ENCODE assay signal across 17 cellular contexts in the genomic region with DNA sequence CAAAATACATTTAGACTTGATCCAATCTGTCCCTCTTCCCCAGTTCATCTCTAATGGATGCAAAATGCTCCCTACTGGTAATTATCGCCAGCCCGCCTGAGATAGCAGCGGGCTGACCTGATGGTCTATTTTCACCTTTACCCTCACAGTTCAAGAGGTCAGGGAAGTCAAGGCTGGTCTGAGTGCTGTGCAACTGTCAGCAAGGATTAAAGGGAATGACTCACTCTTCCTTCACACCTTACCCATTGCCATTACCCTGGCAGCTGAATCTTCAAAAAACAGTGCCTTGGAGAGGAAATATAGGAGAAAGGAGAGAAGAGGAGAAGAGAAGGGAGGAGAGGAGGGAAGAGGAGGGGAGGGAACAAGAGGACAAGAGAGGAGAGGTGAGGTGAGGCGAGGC. TPM values are rescaled to one million over a fixed set of nuclear protein-coding genes. Genes with fewer than 3 reads are reported as not detected.
DNase-seq lines count a peak whose midpoint lies in the region; ATAC-seq, FAIRE-seq and TF ChIP-seq lines count a peak whose summit lies in the region.
"Had no signal": no experiment of that assay in that cellular context is flagged by ENCODE, and none has a peak within 500 bp of the region (broad histone marks: within the 10 kb centered on the region; RNA-seq: fewer than 3 reads in every experiment).

No MANE protein-coding gene starts in this region.

- H3K27ac Mint-ChIP-seq in CD4-positive, alpha-beta memory T cell, result peak overlapping the region; percentile 89 to 98 (median 94)
- H3K27ac Mint-ChIP-seq: H9 had no signal

- no peak overlapping the region for H2AFZ ChIP-seq in keratinocyte (ENCODE audit: control insufficient read depth, low read length)

- H3K9ac ChIP-seq in keratinocyte (ENCODE audit: control insufficient read depth, extremely low read depth, insufficient read depth, low read length), result no peak overlapping the region
- H3K9ac ChIP-seq: BLaER1 had no signal

- no peaks in the 10 kb centered on the region for H3K9me3 ChIP-seq in CD4-positive, alpha-beta memory T cell (ENCODE audit: control insufficient read depth in 1 of 2, low read length in 2 of 2)
- H3K9me3 ChIP-seq in keratinocyte (ENCODE audit: control insufficient read depth, low read depth, low read length) (no peaks in the 10 kb centered on the region), uterus (no peaks in the 10 kb centered on the region)
- H3K9me3 ChIP-seq: BLaER1 had no signal

- H3K27me3 ChIP-seq in CD4-positive, alpha-beta memory T cell (ENCODE audit: insufficient read depth, low read length), result no peaks in the 10 kb centered on the region
- H3K27me3 ChIP-seq in keratinocyte (ENCODE audit: control insufficient read depth, extremely low read depth, insufficient read depth, low read length), result peaks cover 34% of the 10 kb centered on the region
- no peaks in the 10 kb centered on the region for H3K27me3 ChIP-seq in H7 (ENCODE audit: control insufficient read depth, insufficient read depth, low read length)
- H3K27me3 ChIP-seq in uterus, result no peaks in the 10 kb centered on the region
- H3K27me3 ChIP-seq: BLaER1 had no signal

- H3K4me1 ChIP-seq in CD4-positive, alpha-beta memory T cell (ENCODE audit: insufficient read depth, low read length), result peaks cover 84% of the 10 kb centered on the region
- H3K4me1 ChIP-seq in keratinocyte (ENCODE audit: control insufficient read depth, extremely low read depth, insufficient read depth, low read length) (peaks cover 19% of the 10 kb centered on the region), uterus (no peaks in the 10 kb centered on the region)

- TF ChIP-seq POLR2A in GM12891 (IDR thresholded peaks at IDR 0.05; ENCODE audit: low read depth, low read length) (no peak), erythroblast (IDR thresholded peaks at IDR 0.05; ENCODE audit: low read length) (no peak), uterus (IDR thresholded peaks at IDR 0.05) (no peak)

- H3K36me3 ChIP-seq in CD4-positive, alpha-beta memory T cell (ENCODE audit: insufficient read depth, low read length), result no peaks in the 10 kb centered on the region
- H3K36me3 ChIP-seq in keratinocyte (ENCODE audit: control insufficient read depth in 2 of 2, extremely low read depth in 1 of 2, insufficient read depth in 2 of 2, low read length in 2 of 2) (no peaks in the 10 kb centered on the region), H7 (replicated peaks; ENCODE audit: control insufficient read depth, insufficient read depth, low read length) (no peaks in the 10 kb centered on the region), uterus (no peaks in the 10 kb centered on the region)
- H3K36me3 ChIP-seq: BLaER1 had no signal

- no peaks in the 10 kb centered on the region for H3K9me3 Mint-ChIP-seq in CD4-positive, alpha-beta memory T cell
- H3K9me3 Mint-ChIP-seq in activated T-cell treated with anti-CD3 and anti-CD28 coated beads, Interleukin-2, amount 50 U/mL, for 4 hours, result no peaks in the 10 kb centered on the region
- H3K9me3 Mint-ChIP-seq: H9 had no signal

- H3K4me3 Mint-ChIP-seq in CD4-positive, alpha-beta memory T cell, result peak overlapping the region; percentile 78 to 97 (median 94)
- H3K4me3 Mint-ChIP-seq in activated T-cell treated with anti-CD3 and anti-CD28 coated beads, Interleukin-2, amount 50 U/mL, for 4 hours, result peak overlapping the region; percentile 68
- H3K4me3 Mint-ChIP-seq: H9 had no signal

- FAIRE-seq in GM12891 (lab: Jason Lieb, UNC) (peak; percentile 77), keratinocyte (lab: Jason Lieb, UNC) (peak; percentile 17)
- FAIRE-seq: astrocyte, RCC 7860 had no signal

- no peaks in the 10 kb centered on the region for H3K27me3 Mint-ChIP-seq in CD4-positive, alpha-beta memory T cell
- H3K27me3 Mint-ChIP-seq in activated T-cell treated with anti-CD3 and anti-CD28 coated beads, Interleukin-2, amount 50 U/mL, for 4 hours (ENCODE audit: low read depth), result no peaks in the 10 kb centered on the region

- DNase-seq in CD4-positive, alpha-beta memory T cell, result no peak
- DNase-seq in GM12891 (ENCODE audit: insufficient read length, low spot score) (no peak), keratinocyte (ENCODE audit: low read depth, low spot score) (no peak), erythroblast (lab: John Stamatoyannopoulos, UW) (no peak), HUDEP-2 (lab: John Stamatoyannopoulos, UW; ENCODE audit: unreplicated experiment in 76 of 76) (no peak), H7 (no peak), uterus (no peak)
- DNase-seq in activated T-cell treated with anti-CD3 and anti-CD28 coated beads, Interleukin-2, amount 50 U/mL, for 4 hours, result no peak
- DNase-seq: H9, NCI-H226, T-helper 9 cell had no signal

- TF ChIP-seq CTCF in keratinocyte (optimal IDR thresholded peaks at IDR 0.05 in 1 of 3, IDR thresholded peaks at IDR 0.05 in 1 of 3, conservative IDR thresholded peaks at IDR 0.05 in 1 of 3; ENCODE audit: extremely low read depth in 1 of 3, insufficient read depth in 2 of 3, low read length in 3 of 3) (no peak), uterus (IDR thresholded peaks at IDR 0.05) (no peak)

- no peaks in the 10 kb centered on the region for H4K20me1 ChIP-seq in keratinocyte (ENCODE audit: control insufficient read depth, extremely low read depth, insufficient read depth, low read length)
- H4K20me1 ChIP-seq: BLaER1 had no signal

- no peak overlapping the region for H3K4me2 ChIP-seq in keratinocyte (ENCODE audit: control insufficient read depth, extremely low read depth, insufficient read depth, low read depth, low read length)
- H3K4me2 ChIP-seq: BLaER1 had no signal

- dilution Hi-C loops in keratinocyte (cut with MboI; ENCODE audit: extremely low pct_ligation_motif_present, low sequenced_read_pairs), result no loop called here

- H3K79me2 ChIP-seq in keratinocyte (ENCODE audit: control insufficient read depth, insufficient read depth, low read length), result no peaks in the 10 kb centered on the region

- CTCF ChIA-PET in CD4-positive, alpha-beta memory T cell (lab: Charles Lee; ENCODE audit: partially characterized antibody), result no interaction called here

- no peaks in the 10 kb centered on the region for H3K9me1 ChIP-seq in keratinocyte (ENCODE audit: control insufficient read depth, extremely low read depth, insufficient read depth, low read length)

- ATAC-seq in activated T-cell treated with anti-CD3 and anti-CD28 coated beads, Interleukin-2, amount 50 U/mL, for 4 hours, result no peak
- ATAC-seq: sciatic nerve had no signal

- peak overlapping the region; percentile 77 for H3K27ac ChIP-seq in CD4-positive, alpha-beta memory T cell (ENCODE audit: low read depth, low read length)
- H3K27ac ChIP-seq in keratinocyte (ENCODE audit: control insufficient read depth, insufficient read depth, low read length) (no peak overlapping the region), uterus (no peak overlapping the region)
- H3K27ac ChIP-seq: BLaER1 had no signal

- peaks cover 61 to 96% (median 77%) of the 10 kb centered on the region in 4 donors for H3K4me1 Mint-ChIP-seq in CD4-positive, alpha-beta memory T cell
- H3K4me1 Mint-ChIP-seq in activated T-cell treated with anti-CD3 and anti-CD28 coated beads, Interleukin-2, amount 50 U/mL, for 4 hours (ENCODE audit: low read depth), result peaks cover 93% of the 10 kb centered on the region

- intact Hi-C loops in CD4-positive, alpha-beta memory T cell (cut with micrococcal nuclease), result loop anchor here (5.0 kb wide), 1 partner anchor 548 kb away; no protein-coding TSS in a partner anchor
- intact Hi-C loops in uterus (cut with DNase I; ENCODE audit: low total_unique reads), result no loop called here

- peak overlapping the region; percentile 27 for H3K4me3 ChIP-seq in CD4-positive, alpha-beta memory T cell (ENCODE audit: low read length in 2 of 2)
- H3K4me3 ChIP-seq in keratinocyte (ENCODE audit: control insufficient read depth in 2 of 3, extremely low read depth in 1 of 3, insufficient read depth in 2 of 3, low read depth in 1 of 3, low read length in 3 of 3) (no peak overlapping the region), H7 (ENCODE audit: insufficient read depth, low read depth, low read length) (no peak overlapping the region), uterus (no peak overlapping the region)
- H3K4me3 ChIP-seq: BLaER1 had no signal

- POLR2A ChIA-PET in CD4-positive, alpha-beta memory T cell (lab: Charles Lee; ENCODE audit: partially characterized antibody), result interaction anchor here (1.0 to 12.5 kb wide), 5 partner anchors 10 to 46 kb away, joined by 3 to 174 read pairs (median 50); no protein-coding TSS in a partner anchor

- H3K36me3 Mint-ChIP-seq in CD4-positive, alpha-beta memory T cell, result peaks cover 47 to 58% of the 10 kb centered on the region in 2 donors
- peaks cover 50% of the 10 kb centered on the region for H3K36me3 Mint-ChIP-seq in activated T-cell treated with anti-CD3 and anti-CD28 coated beads, Interleukin-2, amount 50 U/mL, for 4 hours (ENCODE audit: insufficient read depth)

RNA-seq across cellular contexts. Expression of a gene that starts 36.3 kb away (rescaled TPM):
- not detected for total RNA-seq in CD4-positive, alpha-beta memory T cell
- polyA plus RNA-seq in CD4-positive, alpha-beta memory T cell, result not detected
- 0.49 TPM for polyA plus RNA-seq in GM12891 (2012; ENCODE audit: low read depth, missing spikeins)
- total RNA-seq in activated T-cell treated with anti-CD3 and anti-CD28 coated beads, Interleukin-2, amount 50 U/mL, for 4 hours, result under 1 TPM; 0.43 to 0.73 (median 0.47) TPM
- polyA plus RNA-seq in keratinocyte, result 4.0 to 5.3 TPM (median 4.2 TPM) in 3 replicates
- 10.1 TPM for polyA plus RNA-seq in keratinocyte (2011; ENCODE audit: low read depth)
- polyA plus RNA-seq in keratinocyte (2011; cell fraction: cytosol; rRNA removed), result 3.2 and 3.8 TPM in 2 replicates
- 11.7 and 15.6 TPM in 2 replicates for polyA plus RNA-seq in keratinocyte (2011; cell fraction: nucleus; rRNA removed)
- polyA plus RNA-seq in keratinocyte (2012; ENCODE audit: low replicate concordance), result 5.8 and 71.5 TPM in 2 replicates
- 6.2 to 10.1 TPM (median 8.6 TPM) in 3 replicates for polyA minus RNA-seq in keratinocyte
- polyA minus RNA-seq in keratinocyte (2011; cell fraction: cytosol; rRNA and poly(A)+ RNA removed), result 5.4 TPM
- polyA minus RNA-seq in keratinocyte (2011; cell fraction: nucleus; rRNA and poly(A)+ RNA removed), result 8.3 and 10.7 TPM in 2 replicates
- total RNA-seq in H7 (2014; rRNA removed; shearing (Covaris generic)), result 34.3 and 61.6 TPM in 2 replicates
- total RNA-seq in uterus, result 10 to 100 TPM in 1 of 4 donors, 1 to 10 TPM in 2, under 1 TPM in 1; 0.51 to 14.3 (median 5.6) TPM
- total RNA-seq: glomerular endothelial cell had no signal
- polyA plus RNA-seq: neural cell had no signal

RNA-seq across cellular contexts. Expression of a gene that starts 43.7 kb away (rescaled TPM):
- 10 to 100 TPM; 35.8 TPM for total RNA-seq in CD4-positive, alpha-beta memory T cell
- polyA plus RNA-seq in CD4-positive, alpha-beta memory T cell, result 10 to 100 TPM; 90.8 to 96.6 TPM
- 44.9 TPM for polyA plus RNA-seq in GM12891 (2012; ENCODE audit: low read depth, missing spikeins)
- 10 to 100 TPM; 43.2 to 48.6 (median 45.7) TPM for total RNA-seq in activated T-cell treated with anti-CD3 and anti-CD28 coated beads, Interleukin-2, amount 50 U/mL, for 4 hours
- polyA plus RNA-seq in keratinocyte, result 38.4 to 59.0 TPM (median 51.8 TPM) in 3 replicates
- polyA plus RNA-seq in keratinocyte (2011; ENCODE audit: low read depth), result 6.9 TPM
- polyA plus RNA-seq in keratinocyte (2011; cell fraction: cytosol; rRNA removed), result 56.9 and 63.0 TPM in 2 replicates
- 17.7 and 18.4 TPM in 2 replicates for polyA plus RNA-seq in keratinocyte (2011; cell fraction: nucleus; rRNA removed)
- 53.2 and 63.0 TPM in 2 replicates for polyA plus RNA-seq in keratinocyte (2012; ENCODE audit: low replicate concordance)
- polyA minus RNA-seq in keratinocyte, result 17.4 to 26.6 TPM (median 26.2 TPM) in 3 replicates
- 20.1 TPM for polyA minus RNA-seq in keratinocyte (2011; cell fraction: cytosol; rRNA and poly(A)+ RNA removed)
- polyA minus RNA-seq in keratinocyte (2011; cell fraction: nucleus; rRNA and poly(A)+ RNA removed), result 5.2 and 7.8 TPM in 2 replicates
- 47.7 and 56.1 TPM in 2 replicates for total RNA-seq in H7 (2014; rRNA removed; shearing (Covaris generic))
- total RNA-seq in uterus, result 100 to 1,000 TPM in 1 of 4 donors, 10 to 100 TPM in 2, 1 to 10 TPM in 1; 4.9 to 125 (median 58.5) TPM

Comparison
In these comparisons a context has a peak if more than half of its experiments do, and no peak if none do; other contexts are left out.
1. H3K4me3 ChIP-seq: peak in CD4-positive, alpha-beta memory T cell (2 of 2); none in keratinocyte (0 of 3), H7 (single experiment) and uterus (0 of 2).